ENCODE assay signal across 1 cellular context in the genomic region with DNA sequence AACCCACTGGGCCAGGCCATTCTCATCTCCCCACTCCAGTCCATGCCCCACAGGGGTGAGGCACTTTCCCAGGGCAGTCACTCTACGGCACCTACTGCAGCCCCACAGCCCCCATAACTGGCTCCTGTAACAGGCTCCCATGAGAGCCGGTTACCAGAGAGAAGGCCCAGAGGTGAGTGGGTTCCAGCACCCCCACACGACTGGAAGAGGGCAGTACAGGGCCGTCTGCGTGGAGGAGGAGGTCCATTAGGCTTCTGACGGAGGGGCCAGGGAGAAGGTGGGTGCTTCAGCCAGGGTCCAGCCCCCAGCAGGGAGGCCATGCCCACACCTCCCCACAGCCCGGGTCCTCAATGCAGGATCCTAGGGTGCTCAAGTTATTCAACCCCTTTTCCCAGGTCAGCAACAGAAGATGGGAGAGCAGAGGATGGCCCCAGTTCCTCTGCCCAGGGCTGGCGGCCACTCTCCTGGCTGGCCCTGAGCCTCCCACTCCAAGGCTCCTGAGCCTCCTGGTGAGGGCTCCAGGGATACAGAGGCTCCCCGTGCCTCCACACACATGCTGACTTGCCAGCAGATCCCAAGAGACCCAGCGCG.
TF ChIP-seq lines count a peak whose summit lies in the region.

No MANE protein-coding gene starts in this region.

TF ChIP-seq in K562, 482 proteins besides CTCF, POLR2A, EP300 and RAD21:
- 0 out of 2 replicates have a peak, but pooled peaks have one; percentile 26 for TF ChIP-seq CEBPG (CRISPR knock-in tag; IDR thresholded peaks at IDR 0.05)
- TF ChIP-seq CEBPG (tag; conservative IDR thresholded peaks at IDR 0.05 in 1 of 2, IDR thresholded peaks at IDR 0.05 in 1 of 2): no peak
- 0 out of 2 replicates have a peak, but pooled peaks have one; percentile 18 for TF ChIP-seq NFIC (IDR thresholded peaks at IDR 0.05)
- no peak for TF ChIP-seq HIVEP1 (CRISPR knock-in tag; IDR thresholded peaks at IDR 0.05)
- TF ChIP-seq, protein P1, sequence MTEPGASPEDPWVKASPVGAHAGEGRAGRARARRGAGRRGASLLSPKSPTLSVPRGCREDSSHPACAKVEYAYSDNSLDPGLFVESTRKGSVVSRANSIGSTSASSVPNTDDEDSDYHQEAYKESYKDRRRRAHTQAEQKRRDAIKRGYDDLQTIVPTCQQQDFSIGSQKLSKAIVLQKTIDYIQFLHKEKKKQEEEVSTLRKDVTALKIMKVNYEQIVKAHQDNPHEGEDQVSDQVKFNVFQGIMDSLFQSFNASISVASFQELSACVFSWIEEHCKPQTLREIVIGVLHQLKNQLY (CRISPR knock-in tag; conservative IDR thresholded peaks at IDR 0.05): 0 out of 4 replicates have a peak, but pooled peaks of 1 of the 2 experiments have one; percentile 20
- TF ChIP-seq, protein P2, sequence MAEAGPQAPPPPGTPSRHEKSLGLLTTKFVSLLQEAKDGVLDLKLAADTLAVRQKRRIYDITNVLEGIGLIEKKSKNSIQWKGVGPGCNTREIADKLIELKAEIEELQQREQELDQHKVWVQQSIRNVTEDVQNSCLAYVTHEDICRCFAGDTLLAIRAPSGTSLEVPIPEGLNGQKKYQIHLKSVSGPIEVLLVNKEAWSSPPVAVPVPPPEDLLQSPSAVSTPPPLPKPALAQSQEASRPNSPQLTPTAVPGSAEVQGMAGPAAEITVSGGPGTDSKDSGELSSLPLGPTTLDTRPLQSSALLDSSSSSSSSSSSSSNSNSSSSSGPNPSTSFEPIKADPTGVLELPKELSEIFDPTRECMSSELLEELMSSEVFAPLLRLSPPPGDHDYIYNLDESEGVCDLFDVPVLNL (CRISPR knock-in tag; IDR thresholded peaks at IDR 0.05; ENCODE audit: low read depth): 0 out of 2 replicates have a peak, but pooled peaks have one; percentile 12
- TF ChIP-seq ZNF76 (CRISPR knock-in tag; IDR thresholded peaks at IDR 0.05; ENCODE audit: borderline replicate concordance): no peak
- TF ChIP-seq NRF1 (conservative IDR thresholded peaks at IDR 0.05 in 1 of 2, IDR thresholded peaks at IDR 0.05 in 1 of 2): peak in 1 of 2 experiments; percentile 41; a peak in 1 of 4 replicates
- TF ChIP-seq, protein P3, sequence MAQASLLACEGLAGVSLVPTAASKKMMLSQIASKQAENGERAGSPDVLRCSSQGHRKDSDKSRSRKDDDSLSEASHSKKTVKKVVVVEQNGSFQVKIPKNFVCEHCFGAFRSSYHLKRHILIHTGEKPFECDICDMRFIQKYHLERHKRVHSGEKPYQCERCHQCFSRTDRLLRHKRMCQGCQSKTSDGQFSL (CRISPR knock-in tag; IDR thresholded peaks at IDR 0.05): 0 out of 2 replicates have a peak, but pooled peaks have one; percentile 11
- TF ChIP-seq, protein P3 (tag; IDR thresholded peaks at IDR 0.05): no peak
- no peak for TF ChIP-seq KAT8 (IDR thresholded peaks at IDR 0.05; ENCODE audit: low read depth)
- 0 out of 2 replicates have a peak, but pooled peaks have one; percentile 23 for TF ChIP-seq ZNF165 (CRISPR knock-in tag; IDR thresholded peaks at IDR 0.05; ENCODE audit: borderline replicate concordance)
- TF ChIP-seq KHSRP (IDR thresholded peaks at IDR 0.05): no peak
- TF ChIP-seq BHLHE40 (IDR thresholded peaks at IDR 0.05; ENCODE audit: low read length): 0 out of 2 replicates have a peak, but pooled peaks have one; percentile 4
- peak; percentile 66 for TF ChIP-seq ZFP36 (IDR thresholded peaks at IDR 0.05; ENCODE audit: low read depth, low read length, partially characterized antibody)
- TF ChIP-seq MBD2 (IDR thresholded peaks at IDR 0.05; ENCODE audit: borderline replicate concordance, low read depth): no peak
